8 cellular contexts compared by ENCODE assay signal in the genomic region with DNA sequence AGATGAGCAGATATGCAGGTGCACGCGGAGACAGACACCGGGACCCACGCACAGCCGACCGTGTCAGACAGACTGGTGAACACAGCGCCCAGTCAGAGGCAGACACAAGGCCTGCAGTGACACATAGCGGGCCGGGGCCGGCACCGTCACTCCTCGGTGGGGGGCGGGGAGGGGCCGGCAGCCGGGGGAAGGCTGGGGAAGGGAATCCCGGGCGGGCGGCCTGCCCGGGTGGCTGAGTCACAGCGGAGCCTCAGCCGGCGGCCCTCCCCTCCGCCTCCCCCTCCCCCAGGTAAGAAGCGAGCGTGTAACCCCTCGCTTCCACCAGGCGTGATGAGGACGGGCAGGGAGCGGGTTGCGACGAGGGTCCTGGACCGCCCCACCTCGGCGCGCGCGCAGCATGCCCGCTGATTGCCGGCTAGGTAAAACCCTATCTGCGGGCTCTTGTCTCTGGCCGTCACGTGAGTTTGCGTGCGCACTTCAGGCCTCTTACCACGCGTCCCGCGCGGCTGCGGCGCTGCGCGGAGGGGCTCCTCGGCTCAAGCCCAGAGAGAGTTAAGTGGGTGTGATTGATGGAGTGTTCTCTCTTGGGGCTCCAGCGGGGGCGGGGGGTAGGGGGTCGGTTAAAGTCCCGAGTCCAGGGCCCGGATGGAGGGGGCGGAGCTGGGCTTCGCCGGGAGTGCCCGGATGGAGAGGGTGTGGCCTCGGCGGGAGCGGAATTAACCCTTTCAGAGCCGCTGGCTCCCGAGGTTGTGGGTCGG. TPM values are rescaled to one million over a fixed set of nuclear protein-coding genes. Genes with fewer than 3 reads are reported as not detected.
A peak's percentile ranks its signal among the peaks of the same experiment; 100 is the strongest.
DNase-seq lines count a peak whose midpoint lies in the region; ATAC-seq and TF ChIP-seq lines count a peak whose summit lies in the region.

No MANE protein-coding gene starts in this region.

- H3K4me1 Mint-ChIP-seq in CD4-positive, CD25-positive, alpha-beta regulatory T cell = peaks cover 5 to 70% (median 47%) of the 10 kb centered on the region in 4 donors

- peaks cover 25% of the 10 kb centered on the region for H3K27me3 Mint-ChIP-seq in CD4-positive, CD25-positive, alpha-beta regulatory T cell

- no peaks in the 10 kb centered on the region for H3K9me3 ChIP-seq in CD4-positive, CD25-positive, alpha-beta regulatory T cell (ENCODE audit: control insufficient read depth in 2 of 2, low read length in 2 of 2)
- no peaks in the 10 kb centered on the region for H3K9me3 ChIP-seq in neuronal stem cell (replicated peaks in 1 of 2; ENCODE audit: control insufficient read depth in 2 of 2, insufficient read depth in 1 of 2, low read depth in 1 of 2, low read length in 2 of 2)

- peak overlapping the region; percentile 100 for H3K27ac ChIP-seq in CD4-positive, CD25-positive, alpha-beta regulatory T cell (ENCODE audit: insufficient read depth, low read length, poor library complexity, severe bottlenecking)
- peak overlapping the region; percentile 91 for H3K27ac ChIP-seq in neuronal stem cell (replicated peaks; ENCODE audit: low read length)
- H3K27ac ChIP-seq in substantia nigra (ENCODE audit: low read depth, low read length, poor library complexity, severe bottlenecking) = peak overlapping the region; percentile 98

- H4K8ac ChIP-seq in neuronal stem cell (ENCODE audit: low read depth, low read length) = no peak overlapping the region

- H2AFZ ChIP-seq in neuronal stem cell (ENCODE audit: low read length) = peak overlapping the region; percentile 87

- H3K27me3 ChIP-seq in CD4-positive, CD25-positive, alpha-beta regulatory T cell (ENCODE audit: control insufficient read depth, insufficient read depth, low read length) = no peaks in the 10 kb centered on the region
- H3K27me3 ChIP-seq in neuronal stem cell (ENCODE audit: control insufficient read depth in 3 of 3, insufficient read depth in 3 of 3, low read depth in 1 of 3, low read length in 3 of 3) = no peaks in the 10 kb centered on the region

- peak overlapping the region; percentile 96 for H3K9ac ChIP-seq in neuronal stem cell (ENCODE audit: low read depth, low read length, poor library complexity)

- H3K4me1 ChIP-seq in CD4-positive, CD25-positive, alpha-beta regulatory T cell (ENCODE audit: control insufficient read depth, insufficient read depth, low read length, poor library complexity, severe bottlenecking) = peaks cover 81% of the 10 kb centered on the region
- H3K4me1 ChIP-seq in neuronal stem cell (ENCODE audit: control insufficient read depth in 2 of 2, insufficient read depth in 1 of 2, low read depth in 1 of 2, low read length in 2 of 2) = peaks cover 36 to 49% of the 10 kb centered on the region in 2 donors

- H2BK120ac ChIP-seq in neuronal stem cell (ENCODE audit: low read depth, low read length) = no peak overlapping the region

- DNase-seq in CD4-positive, CD25-positive, alpha-beta regulatory T cell = peak; percentile 79 to 82 (median 81)
- DNase-seq in LoVo (ENCODE audit: low spot score) (peak; percentile 92), foreskin melanocyte (peak; percentile 78), neuronal stem cell (ENCODE audit: low spot score) (peak; percentile 94), substantia nigra (lab: John Stamatoyannopoulos, UW) (peak; percentile 63 to 99 (median 89))
- peak; percentile 92 for DNase-seq in activated gamma-delta T cell treated with anti-CD3 and anti-CD28 coated beads, Interleukin-2, amount 50 U/mL, for 16 hours (ENCODE audit: low read depth)

- H3K18ac ChIP-seq in neuronal stem cell (ENCODE audit: low read length) = peak overlapping the region; percentile 91

- H3K79me1 ChIP-seq in neuronal stem cell (ENCODE audit: low read depth, low read length) = peaks cover 31% of the 10 kb centered on the region

- peaks cover 0 to 2% (median 0%) of the 10 kb centered on the region in 7 donors for H3K9me3 Mint-ChIP-seq in CD4-positive, CD25-positive, alpha-beta regulatory T cell

- H3K4ac ChIP-seq in neuronal stem cell (ENCODE audit: low read length) = no peak overlapping the region

- H3K14ac ChIP-seq in neuronal stem cell (ENCODE audit: low read length) = peak overlapping the region; percentile 64

- no CpG with 5 or more reads among the region's 69 CpGs for WGBS in neuronal stem cell (ENCODE audit: extremely low coverage in 2 of 2, insufficient read length in 2 of 2, insufficient replicate concordance in 1 of 2), 2 donors

- peak overlapping the region; percentile 22 for H2AK5ac ChIP-seq in neuronal stem cell (ENCODE audit: low read depth, low read length)

- H3K23ac ChIP-seq in neuronal stem cell (ENCODE audit: low read depth, low read length, poor library complexity) = peak overlapping the region; percentile 92

- H3K36me3 ChIP-seq in CD4-positive, CD25-positive, alpha-beta regulatory T cell (ENCODE audit: control insufficient read depth, insufficient read depth, low read length) = peaks cover 4% of the 10 kb centered on the region
- H3K36me3 ChIP-seq in neuronal stem cell (replicated peaks in 1 of 2; ENCODE audit: control insufficient read depth in 2 of 2, insufficient read depth in 2 of 2, low read length in 2 of 2) = peaks cover 20 to 34% of the 10 kb centered on the region in 2 donors

- H3K4me3 ChIP-seq in CD4-positive, CD25-positive, alpha-beta regulatory T cell (ENCODE audit: low read depth, low read length) = peak overlapping the region; percentile 82
- peak overlapping the region; percentile 80 to 84 for H3K4me3 ChIP-seq in neuronal stem cell (ENCODE audit: low read length in 2 of 2)

- H2BK12ac ChIP-seq in neuronal stem cell (ENCODE audit: low read length) = no peak overlapping the region

- H3K4me2 ChIP-seq in neuronal stem cell (ENCODE audit: insufficient read depth, low read length, poor library complexity, severe bottlenecking) = peak overlapping the region; percentile 99

- H2BK5ac ChIP-seq in neuronal stem cell (ENCODE audit: low read length) = peak overlapping the region; percentile 93

- H3K36me3 Mint-ChIP-seq in CD4-positive, CD25-positive, alpha-beta regulatory T cell = no peaks in the 10 kb centered on the region

- peak; percentile 55 to 63 for ATAC-seq in CD4-positive, CD25-positive, alpha-beta regulatory T cell (ENCODE audit: low read depth in 2 of 2)
- peak; percentile 19 for ATAC-seq in GM19467 (IDR thresholded peaks at IDR 0.05; ENCODE audit: unreplicated experiment)

- no peak overlapping the region for H4K91ac ChIP-seq in neuronal stem cell (ENCODE audit: low read depth, low read length, poor library complexity)

- TF ChIP-seq POLR2A in Raji (IDR thresholded peaks at IDR 0.05; ENCODE audit: insufficient read depth, low read depth, low read length) = peak; percentile 61

- peak overlapping the region; percentile 88 to 99 (median 94) for H3K4me3 Mint-ChIP-seq in CD4-positive, CD25-positive, alpha-beta regulatory T cell

- peak overlapping the region; percentile 99 to 100 (median 100) for H3K27ac Mint-ChIP-seq in CD4-positive, CD25-positive, alpha-beta regulatory T cell

- peak overlapping the region; percentile 32 for H2BK15ac ChIP-seq in neuronal stem cell (ENCODE audit: low read length)

RNA-seq across cellular contexts. Expression of a gene that starts 7.8 kb away (rescaled TPM):
- total RNA-seq in CD4-positive, CD25-positive, alpha-beta regulatory T cell = 255 TPM
- polyA plus RNA-seq in CD4-positive, CD25-positive, alpha-beta regulatory T cell = under 1 TPM; 0.30 to 0.74 (median 0.42) TPM
- 20.0 TPM for polyA plus RNA-seq in neuronal stem cell (2013, experiment 1 of 2)
- polyA plus RNA-seq in neuronal stem cell (2013, experiment 2 of 2) = 21.1 TPM

RNA-seq across cellular contexts. Expression of a gene that starts 13.1 kb away (rescaled TPM):
- 31.5 TPM for total RNA-seq in CD4-positive, CD25-positive, alpha-beta regulatory T cell
- not detected for polyA plus RNA-seq in CD4-positive, CD25-positive, alpha-beta regulatory T cell
- polyA plus RNA-seq in neuronal stem cell (2013, experiment 1 of 2) = 132 TPM
- polyA plus RNA-seq in neuronal stem cell (2013, experiment 2 of 2) = 128 TPM

RNA-seq across cellular contexts. Expression of a gene that starts 15.6 kb away (rescaled TPM):
- total RNA-seq in CD4-positive, CD25-positive, alpha-beta regulatory T cell = 23.6 TPM
- polyA plus RNA-seq in CD4-positive, CD25-positive, alpha-beta regulatory T cell = 100 to 1,000 TPM; 128 to 192 (median 141) TPM
- polyA plus RNA-seq in neuronal stem cell (2013, experiment 1 of 2) = 74.6 TPM
- polyA plus RNA-seq in neuronal stem cell (2013, experiment 2 of 2) = 76.9 TPM

RNA-seq across cellular contexts. Expression of a gene that starts 16.0 kb away (rescaled TPM):
- 11.8 TPM for total RNA-seq in CD4-positive, CD25-positive, alpha-beta regulatory T cell
- polyA plus RNA-seq in CD4-positive, CD25-positive, alpha-beta regulatory T cell = 1 to 10 TPM; 3.1 to 5.4 (median 4.2) TPM
- 10.9 TPM for polyA plus RNA-seq in neuronal stem cell (2013, experiment 1 of 2)
- 10.9 TPM for polyA plus RNA-seq in neuronal stem cell (2013, experiment 2 of 2)

RNA-seq across cellular contexts. Expression of a gene that starts 46.8 kb away (rescaled TPM):
- 273 TPM for total RNA-seq in CD4-positive, CD25-positive, alpha-beta regulatory T cell
- 1 to 10 TPM; 5.0 to 9.0 (median 7.2) TPM for polyA plus RNA-seq in CD4-positive, CD25-positive, alpha-beta regulatory T cell
- 17.8 TPM for polyA plus RNA-seq in neuronal stem cell (2013, experiment 1 of 2)
- 15.7 TPM for polyA plus RNA-seq in neuronal stem cell (2013, experiment 2 of 2)

Comparison
In these comparisons a context has a peak if more than half of its experiments do, and no peak if none do; other contexts are left out.
1. Peak in every context shown above with its lines: DNase-seq, ATAC-seq, H3K4me3 ChIP-seq and H3K27ac ChIP-seq.